In genomic region chr15:92884813-92885461, GRCh38 we compare ENCODE assay signal across 8 cellular contexts. TPM values are rescaled to one million over a fixed set of nuclear protein-coding genes. Genes with fewer than 3 reads are reported as not detected.
DNase-seq lines count a peak whose midpoint lies in the region; ATAC-seq and TF ChIP-seq lines count a peak whose summit lies in the region.

No MANE protein-coding gene starts in this region.

- no peaks in the 10 kb centered on the region for H3K27me3 ChIP-seq in CD8-positive, alpha-beta memory T cell (ENCODE audit: insufficient read depth, low read length, poor library complexity, severe bottlenecking)
- peaks cover 9% of the 10 kb centered on the region for H3K27me3 ChIP-seq in Loucy (ENCODE audit: insufficient read depth, low read length, poor library complexity, severe bottlenecking)
- no peaks in the 10 kb centered on the region for H3K27me3 ChIP-seq in breast epithelium
- no peaks in the 10 kb centered on the region for H3K27me3 ChIP-seq in mononuclear cell (ENCODE audit: insufficient read depth, low read length)

- peaks cover 0 to 3% of the 10 kb centered on the region in 2 donors for H3K27me3 Mint-ChIP-seq in CD8-positive, alpha-beta memory T cell

- peak overlapping the region; percentile 99 for H3K9ac ChIP-seq in Loucy (ENCODE audit: low read depth, low read length, poor library complexity, severe bottlenecking)

- no peaks in the 10 kb centered on the region for H3K9me2 ChIP-seq in Loucy (replicated peaks; ENCODE audit: low read depth, low read length)

- TF ChIP-seq CTCF in Loucy (conservative IDR thresholded peaks at IDR 0.05; ENCODE audit: low read length) (no peak), breast epithelium (IDR thresholded peaks at IDR 0.05) (no peak)

- H3K9me3 Mint-ChIP-seq in CD8-positive, alpha-beta memory T cell: peaks cover 0 to 4% (median 0%) of the 10 kb centered on the region in 5 donors

- peak overlapping the region; percentile 100 for H3K4me2 ChIP-seq in Loucy (ENCODE audit: low read depth, low read length, poor library complexity, severe bottlenecking)

- peak overlapping the region; percentile 96 for H3K27ac ChIP-seq in CD8-positive, alpha-beta memory T cell (ENCODE audit: low read depth, low read length)
- peak overlapping the region; percentile 100 for H3K27ac ChIP-seq in breast epithelium

- H3K4me1 ChIP-seq in CD8-positive, alpha-beta memory T cell (ENCODE audit: insufficient read depth, low read length): peaks cover 63% of the 10 kb centered on the region
- peaks cover 57% of the 10 kb centered on the region for H3K4me1 ChIP-seq in Loucy (ENCODE audit: insufficient read depth, low read length, poor library complexity, severe bottlenecking)
- H3K4me1 ChIP-seq in breast epithelium: peaks cover 5 to 6% of the 10 kb centered on the region in 2 donors
- peaks cover 26% of the 10 kb centered on the region for H3K4me1 ChIP-seq in mononuclear cell (ENCODE audit: insufficient read depth, low read length)

- ATAC-seq in GM18870 (IDR thresholded peaks at IDR 0.05; ENCODE audit: unreplicated experiment) (no peak), GM19467 (IDR thresholded peaks at IDR 0.05; ENCODE audit: unreplicated experiment) (no peak)

- peaks cover 69 to 77% (median 73%) of the 10 kb centered on the region in 3 donors for H3K4me1 Mint-ChIP-seq in CD8-positive, alpha-beta memory T cell

- H3K4me3 Mint-ChIP-seq in CD8-positive, alpha-beta memory T cell: peak overlapping the region; percentile 93 to 99 (median 96)

- TF ChIP-seq POLR2A in breast epithelium (IDR thresholded peaks at IDR 0.05): no peak

- H3K9me3 ChIP-seq in CD8-positive, alpha-beta memory T cell (ENCODE audit: low read length): no peaks in the 10 kb centered on the region
- H3K9me3 ChIP-seq in Loucy (ENCODE audit: insufficient read depth, low read depth, low read length) (no peaks in the 10 kb centered on the region), breast epithelium (no peaks in the 10 kb centered on the region), mononuclear cell (ENCODE audit: low read depth, low read length) (no peaks in the 10 kb centered on the region)

- H4K20me1 ChIP-seq in Loucy (ENCODE audit: insufficient read depth, low read length, poor library complexity, severe bottlenecking): peaks cover 68% of the 10 kb centered on the region

- H3K36me3 ChIP-seq in CD8-positive, alpha-beta memory T cell (ENCODE audit: insufficient read depth, low read length): peaks cover 23% of the 10 kb centered on the region
- H3K36me3 ChIP-seq in Loucy (ENCODE audit: insufficient read depth, low read length) (peaks cover 47% of the 10 kb centered on the region), breast epithelium (no peaks in the 10 kb centered on the region)

- POLR2A ChIA-PET in CD8-positive, alpha-beta memory T cell (lab: Charles Lee): interaction anchor here (0.6 to 10.6 kb wide), 10 partner anchors 8 to 87 kb away, joined by 4 to 455 read pairs (median 32); partner anchors contain the start of gene CHD2

- intact Hi-C loops in breast epithelium (cut with DNase I; ENCODE audit: low total_unique reads): no loop called here

- peak in 2 of 5 donors; percentile 32 to 41 for DNase-seq in CD8-positive, alpha-beta memory T cell
- DNase-seq in breast epithelium (ENCODE audit: low spot score in 2 of 2) (no peak), SW480 (ENCODE audit: low spot score) (no peak), amygdala (lab: John Stamatoyannopoulos, UW) (no peak)

- peak overlapping the region; percentile 79 for H3K4me3 ChIP-seq in CD8-positive, alpha-beta memory T cell (ENCODE audit: low read length)
- peak overlapping the region; percentile 100 for H3K4me3 ChIP-seq in Loucy (ENCODE audit: low read length, poor library complexity, severe bottlenecking)
- peak overlapping the region; percentile 84 to 98 (median 96) for H3K4me3 ChIP-seq in breast epithelium
- peak overlapping the region; percentile 93 for H3K4me3 ChIP-seq in mononuclear cell (ENCODE audit: low read length)

- peak overlapping the region; percentile 91 to 99 (median 98) for H3K27ac Mint-ChIP-seq in CD8-positive, alpha-beta memory T cell

- CTCF ChIA-PET in CD8-positive, alpha-beta memory T cell (lab: Charles Lee): interaction anchor here (0.8 to 9.0 kb wide), 6 partner anchors 18 to 75 kb away, joined by 3 to 113 read pairs (median 4); partner anchors contain the start of gene CHD2

- peaks cover 78% of the 10 kb centered on the region for H3K79me2 ChIP-seq in Loucy (ENCODE audit: insufficient read depth, low read length)

- no peak overlapping the region for H2AFZ ChIP-seq in Loucy (ENCODE audit: low read length)

- peaks cover 29 to 57% (median 32%) of the 10 kb centered on the region in 3 donors for H3K36me3 Mint-ChIP-seq in CD8-positive, alpha-beta memory T cell

- H3F3A ChIP-seq in Loucy (ENCODE audit: low read depth): peaks cover 4% of the 10 kb centered on the region; the same call in 1 of the 2 replicates

RNA-seq across cellular contexts. Expression of gene CHD2, which starts 15.2 kb away (rescaled TPM):
- 100 to 1,000 TPM in 1 of 2 experiments, 10 to 100 TPM in 1; 99.0 to 109 TPM for total RNA-seq in CD8-positive, alpha-beta memory T cell
- 80.3 TPM for polyA plus RNA-seq in CD8-positive, alpha-beta memory T cell
- total RNA-seq in breast epithelium (100 to 1,000 TPM; 137 to 215 (median 197) TPM), mononuclear cell (947 TPM)
